In the genomic region with DNA sequence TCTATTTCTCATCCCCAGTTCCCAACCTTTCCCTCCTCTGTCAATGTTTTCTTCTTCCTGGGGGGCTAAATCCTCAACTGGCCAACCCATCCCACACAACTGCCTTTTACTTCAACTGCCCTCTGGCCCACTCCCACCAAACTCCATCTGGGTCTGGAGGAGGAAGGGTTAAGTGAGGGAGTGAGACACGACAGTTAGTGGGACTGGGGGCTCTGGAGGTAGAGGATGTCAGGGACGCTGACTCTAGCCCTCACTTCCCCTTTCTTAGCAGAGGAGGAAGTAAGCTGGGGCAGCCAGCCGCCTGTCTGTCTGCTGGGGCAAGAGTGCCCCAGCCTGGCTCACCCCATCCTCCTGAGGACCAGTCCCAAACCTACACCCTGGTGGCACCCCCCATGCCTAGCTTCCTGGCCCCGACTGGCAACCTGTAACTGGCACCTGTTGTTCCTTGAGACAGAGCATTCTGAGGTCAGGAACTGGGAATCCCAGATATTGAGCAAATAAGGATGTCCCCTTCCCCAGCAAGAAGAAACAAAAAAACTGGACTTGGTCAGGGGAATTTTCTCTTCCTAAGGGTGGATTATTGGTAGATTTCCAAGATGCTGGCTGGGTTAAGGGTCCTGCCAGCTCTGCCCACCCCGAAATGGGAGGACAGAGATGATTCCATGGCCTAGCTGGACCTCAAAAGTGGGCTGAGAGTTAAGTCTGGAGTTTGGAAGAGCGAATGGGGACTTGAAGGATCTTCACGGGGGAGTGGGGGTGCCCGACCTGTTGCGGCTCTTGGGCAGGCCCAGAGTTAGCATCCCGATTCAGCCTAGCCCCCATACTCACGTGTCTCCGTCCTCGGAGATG, we compare ENCODE assay signal across 1 cellular context.
TF ChIP-seq lines count a peak whose summit lies in the region.

No MANE protein-coding gene starts in this region.

TF ChIP-seq in K562, 482 proteins besides CTCF, POLR2A, EP300 and RAD21:
- TF ChIP-seq CHD2 (IDR thresholded peaks at IDR 0.05; ENCODE audit: low read depth, low read length) (no peak), TARDBP (IDR thresholded peaks at IDR 0.05) (no peak), SPI1 (IDR thresholded peaks at IDR 0.05; ENCODE audit: borderline replicate concordance, low read depth, low read length) (peak; percentile 100), ZBTB7A (IDR thresholded peaks at IDR 0.05; ENCODE audit: borderline replicate concordance, control insufficient read depth, low read depth, low read length) (peak; percentile 70; the same call in 1 of the 2 replicates), SMAD4 (CRISPR knock-in tag; conservative IDR thresholded peaks at IDR 0.05) (0 out of 2 replicates have a peak, but pooled peaks have one; percentile 26), ETV6 (IDR thresholded peaks at IDR 0.05; ENCODE audit: borderline replicate concordance in 1 of 2, low read depth in 2 of 2, low read length in 1 of 2) (0 out of 4 replicates have a peak, but pooled peaks of 1 of the 2 experiments have one; percentile 29), ETV6 (CRISPR knock-in tag; IDR thresholded peaks at IDR 0.05; ENCODE audit: borderline replicate concordance) (no peak), TSHZ1 (CRISPR knock-in tag; IDR thresholded peaks at IDR 0.05) (no peak), SMARCE1 (IDR thresholded peaks at IDR 0.05) (peak; percentile 41; the same call in 1 of the 2 replicates), SP1 (CRISPR knock-in tag; IDR thresholded peaks at IDR 0.05) (peak; percentile 52), KDM1A (IDR thresholded peaks at IDR 0.05) (peak in 1 of 2 experiments; percentile 47; a peak in 1 of 4 replicates), ZNF431 (CRISPR knock-in tag; IDR thresholded peaks at IDR 0.05) (0 out of 2 replicates have a peak, but pooled peaks have one; percentile 11), TAF1 (IDR thresholded peaks at IDR 0.05; ENCODE audit: control insufficient read depth, extremely low read depth, insufficient read depth, low read length, severe bottlenecking) (peak; percentile 19), ZNF511 (CRISPR knock-in tag; IDR thresholded peaks at IDR 0.05) (peak; percentile 14; the same call in 1 of the 2 replicates), ZNF263 (CRISPR knock-in tag; IDR thresholded peaks at IDR 0.05; ENCODE audit: borderline replicate concordance) (peak; percentile 15; the same call in 1 of the 2 replicates), ZNF445 (CRISPR knock-in tag; IDR thresholded peaks at IDR 0.05; ENCODE audit: low read depth) (0 out of 2 replicates have a peak, but pooled peaks have one; percentile 20), JUND (IDR thresholded peaks at IDR 0.05; ENCODE audit: borderline replicate concordance, low read depth, low read length) (0 out of 2 replicates have a peak, but pooled peaks have one; percentile 11), JUND (tag; IDR thresholded peaks at IDR 0.05; ENCODE audit: borderline replicate concordance, low read depth, low read length) (no peak), THRA (IDR thresholded peaks at IDR 0.05) (no peak), RFX7 (CRISPR knock-in tag; IDR thresholded peaks at IDR 0.05) (0 out of 2 replicates have a peak, but pooled peaks have one; percentile 38), SIN3B (IDR thresholded peaks at IDR 0.05; ENCODE audit: low read depth) (no peak), RHOXF2B (CRISPR knock-in tag; conservative IDR thresholded peaks at IDR 0.05) (no peak), RCOR1 (IDR thresholded peaks at IDR 0.05; ENCODE audit: borderline replicate concordance in 1 of 2, low read depth in 2 of 2, low read length in 2 of 2) (peak in 1 of 2 experiments; percentile 72; a peak in 2 of 4 replicates), PKNOX1 (IDR thresholded peaks at IDR 0.05) (peak; percentile 20; the same call in 1 of the 2 replicates), ETV5 (CRISPR knock-in tag; IDR thresholded peaks at IDR 0.05; ENCODE audit: low read depth) (0 out of 2 replicates have a peak, but pooled peaks have one; percentile 57), ETV1 (tag; conservative IDR thresholded peaks at IDR 0.05; ENCODE audit: low read depth) (0 out of 2 replicates have a peak, but pooled peaks have one; percentile 33), CBFB (CRISPR knock-in tag; IDR thresholded peaks at IDR 0.05) (0 out of 2 replicates have a peak, but pooled peaks have one; percentile 10), LEF1 (IDR thresholded peaks at IDR 0.05) (peak; percentile 31; the same call in 1 of the 2 replicates), BHLHE40 (IDR thresholded peaks at IDR 0.05; ENCODE audit: low read length) (peak; percentile 84), RAD51 (IDR thresholded peaks at IDR 0.05; ENCODE audit: borderline replicate concordance, low read depth) (peak; percentile 44; the same call in 1 of the 2 replicates), HDAC2 (IDR thresholded peaks at IDR 0.05) (peak; percentile 42; the same call in 1 of the 2 replicates), ZSCAN29 (IDR thresholded peaks at IDR 0.05) (no peak), ARID1B (IDR thresholded peaks at IDR 0.05) (peak; percentile 27; the same call in 1 of the 2 replicates), MIER1 (IDR thresholded peaks at IDR 0.05; ENCODE audit: low read depth) (0 out of 2 replicates have a peak, but pooled peaks have one; percentile 58), ARID2 (IDR thresholded peaks at IDR 0.05) (0 out of 2 replicates have a peak, but pooled peaks have one; percentile 25), NR1H2 (CRISPR knock-in tag; IDR thresholded peaks at IDR 0.05) (peak; percentile 54), NR4A1 (CRISPR knock-in tag; IDR thresholded peaks at IDR 0.05) (0 out of 2 replicates have a peak, but pooled peaks have one; percentile 14), NR4A1 (tag; IDR thresholded peaks at IDR 0.05) (no peak), FOXK1 (CRISPR knock-in tag; IDR thresholded peaks at IDR 0.05; ENCODE audit: borderline replicate concordance) (peak; percentile 76; the same call in 1 of the 2 replicates), SMARCA5 (IDR thresholded peaks at IDR 0.05) (0 out of 2 replicates have a peak, but pooled peaks have one; percentile 29), VEZF1 (CRISPR knock-in tag; IDR thresholded peaks at IDR 0.05) (0 out of 2 replicates have a peak, but pooled peaks have one; percentile 11), MECOM (CRISPR knock-in tag; IDR thresholded peaks at IDR 0.05) (no peak), XRCC5 (IDR thresholded peaks at IDR 0.05; ENCODE audit: low read depth, low read length) (0 out of 2 replicates have a peak, but pooled peaks have one; percentile 23)
- TF ChIP-seq, protein P1, sequence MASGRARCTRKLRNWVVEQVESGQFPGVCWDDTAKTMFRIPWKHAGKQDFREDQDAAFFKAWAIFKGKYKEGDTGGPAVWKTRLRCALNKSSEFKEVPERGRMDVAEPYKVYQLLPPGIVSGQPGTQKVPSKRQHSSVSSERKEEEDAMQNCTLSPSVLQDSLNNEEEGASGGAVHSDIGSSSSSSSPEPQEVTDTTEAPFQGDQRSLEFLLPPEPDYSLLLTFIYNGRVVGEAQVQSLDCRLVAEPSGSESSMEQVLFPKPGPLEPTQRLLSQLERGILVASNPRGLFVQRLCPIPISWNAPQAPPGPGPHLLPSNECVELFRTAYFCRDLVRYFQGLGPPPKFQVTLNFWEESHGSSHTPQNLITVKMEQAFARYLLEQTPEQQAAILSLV (tag; IDR thresholded peaks at IDR 0.05) = no peak
- TF ChIP-seq, protein P2, sequence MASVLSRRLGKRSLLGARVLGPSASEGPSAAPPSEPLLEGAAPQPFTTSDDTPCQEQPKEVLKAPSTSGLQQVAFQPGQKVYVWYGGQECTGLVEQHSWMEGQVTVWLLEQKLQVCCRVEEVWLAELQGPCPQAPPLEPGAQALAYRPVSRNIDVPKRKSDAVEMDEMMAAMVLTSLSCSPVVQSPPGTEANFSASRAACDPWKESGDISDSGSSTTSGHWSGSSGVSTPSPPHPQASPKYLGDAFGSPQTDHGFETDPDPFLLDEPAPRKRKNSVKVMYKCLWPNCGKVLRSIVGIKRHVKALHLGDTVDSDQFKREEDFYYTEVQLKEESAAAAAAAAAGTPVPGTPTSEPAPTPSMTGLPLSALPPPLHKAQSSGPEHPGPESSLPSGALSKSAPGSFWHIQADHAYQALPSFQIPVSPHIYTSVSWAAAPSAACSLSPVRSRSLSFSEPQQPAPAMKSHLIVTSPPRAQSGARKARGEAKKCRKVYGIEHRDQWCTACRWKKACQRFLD (CRISPR knock-in tag; IDR thresholded peaks at IDR 0.05) = no peak
- TF ChIP-seq, protein P3, sequence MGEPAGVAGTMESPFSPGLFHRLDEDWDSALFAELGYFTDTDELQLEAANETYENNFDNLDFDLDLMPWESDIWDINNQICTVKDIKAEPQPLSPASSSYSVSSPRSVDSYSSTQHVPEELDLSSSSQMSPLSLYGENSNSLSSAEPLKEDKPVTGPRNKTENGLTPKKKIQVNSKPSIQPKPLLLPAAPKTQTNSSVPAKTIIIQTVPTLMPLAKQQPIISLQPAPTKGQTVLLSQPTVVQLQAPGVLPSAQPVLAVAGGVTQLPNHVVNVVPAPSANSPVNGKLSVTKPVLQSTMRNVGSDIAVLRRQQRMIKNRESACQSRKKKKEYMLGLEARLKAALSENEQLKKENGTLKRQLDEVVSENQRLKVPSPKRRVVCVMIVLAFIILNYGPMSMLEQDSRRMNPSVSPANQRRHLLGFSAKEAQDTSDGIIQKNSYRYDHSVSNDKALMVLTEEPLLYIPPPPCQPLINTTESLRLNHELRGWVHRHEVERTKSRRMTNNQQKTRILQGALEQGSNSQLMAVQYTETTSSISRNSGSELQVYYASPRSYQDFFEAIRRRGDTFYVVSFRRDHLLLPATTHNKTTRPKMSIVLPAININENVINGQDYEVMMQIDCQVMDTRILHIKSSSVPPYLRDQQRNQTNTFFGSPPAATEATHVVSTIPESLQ (CRISPR knock-in tag; IDR thresholded peaks at IDR 0.05) = 0 out of 2 replicates have a peak, but pooled peaks have one; percentile 46
- TF ChIP-seq, protein P4, sequence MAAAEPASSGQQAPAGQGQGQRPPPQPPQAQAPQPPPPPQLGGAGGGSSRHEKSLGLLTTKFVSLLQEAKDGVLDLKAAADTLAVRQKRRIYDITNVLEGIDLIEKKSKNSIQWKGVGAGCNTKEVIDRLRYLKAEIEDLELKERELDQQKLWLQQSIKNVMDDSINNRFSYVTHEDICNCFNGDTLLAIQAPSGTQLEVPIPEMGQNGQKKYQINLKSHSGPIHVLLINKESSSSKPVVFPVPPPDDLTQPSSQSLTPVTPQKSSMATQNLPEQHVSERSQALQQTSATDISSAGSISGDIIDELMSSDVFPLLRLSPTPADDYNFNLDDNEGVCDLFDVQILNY (CRISPR knock-in tag; IDR thresholded peaks at IDR 0.05) = 0 out of 2 replicates have a peak, but pooled peaks have one; percentile 52
